Comparison of ENCODE assay signal across 9 cellular contexts in the genomic region with DNA sequence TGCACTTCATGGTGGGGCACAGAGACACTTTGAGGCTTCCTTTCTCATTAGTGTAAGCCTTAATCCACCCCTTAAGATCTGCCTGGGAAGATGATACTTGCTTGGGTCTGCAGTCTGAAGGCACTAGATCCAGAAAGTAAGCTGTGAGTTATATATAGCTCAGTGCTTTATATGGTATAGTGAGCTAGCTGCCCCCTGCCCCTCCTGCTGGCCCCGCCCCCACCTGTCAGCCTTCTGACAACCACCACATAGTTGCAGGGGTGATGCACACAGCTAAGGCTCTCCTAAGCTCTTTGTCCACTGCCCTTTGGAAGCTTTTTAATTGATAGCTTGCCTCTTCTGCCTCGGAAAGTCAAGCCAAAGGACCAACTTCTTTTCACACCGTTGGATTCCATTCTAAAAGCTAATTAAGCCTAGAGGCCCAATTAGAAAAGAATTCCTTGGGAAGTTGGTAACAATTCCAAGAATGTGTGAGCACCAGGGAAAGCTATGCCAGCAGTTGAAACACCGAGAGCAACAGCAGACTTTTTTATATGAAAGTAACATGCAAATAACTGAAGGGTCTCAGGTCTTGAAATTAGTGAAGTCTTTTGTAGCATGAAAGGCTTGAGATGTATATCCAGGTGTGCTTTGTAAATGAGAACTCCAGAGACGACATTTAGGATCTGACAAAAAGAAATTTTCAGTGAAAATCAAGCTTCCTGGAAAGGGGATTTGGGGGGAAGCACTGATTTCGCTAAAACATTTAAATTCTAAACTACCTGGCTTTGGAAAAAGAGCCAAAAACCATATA. TPM values are rescaled to one million over a fixed set of nuclear protein-coding genes. Genes with fewer than 3 reads are reported as not detected.
DNase-seq lines count a peak whose midpoint lies in the region; ATAC-seq and TF ChIP-seq lines count a peak whose summit lies in the region.
"Had no signal": no experiment of that assay in that cellular context is flagged by ENCODE, and none has a peak within 500 bp of the region (broad histone marks: within the 10 kb centered on the region; RNA-seq: fewer than 3 reads in every experiment).

No MANE protein-coding gene starts in this region.

- H3K27me3 ChIP-seq in right cardiac atrium (ENCODE audit: control insufficient read depth, insufficient read depth) (no peaks in the 10 kb centered on the region), psoas muscle (ENCODE audit: insufficient read depth in 3 of 3, low read length in 2 of 3) (peaks cover 0 to 4% (median 0%) of the 10 kb centered on the region in 3 donors)

- H3K9me3 Mint-ChIP-seq in activated T-helper 17 cell treated with anti-CD3 and anti-CD28 coated beads, Interleukin-2, amount 50 U/mL, for 72 hours, result no peaks in the 10 kb centered on the region
- H3K9me3 Mint-ChIP-seq: stimulated activated naive CD8-positive, alpha-beta T cell treated with anti-CD3 and anti-CD28 coated beads, Interleukin-15, Interleukin-2, amounts not matched to agents 100 ng/mL and 50 ng/mL, for 24 hours had no signal

- intact Hi-C loops in right cardiac atrium (cut with DNase I), result loop anchor here (5.0 to 10.0 kb wide), 6 partner anchors 47 to 260 kb away; no protein-coding TSS in a partner anchor
- intact Hi-C loops in psoas muscle (cut with DNase I), result loop anchor here (5.0 kb wide), 2 partner anchors 47 to 263 kb away; no protein-coding TSS in a partner anchor
- intact Hi-C loops in posterior cingulate gyrus (cut with DNase I), result loop anchor here (10.0 kb wide), 1 partner anchor 360 kb away; no protein-coding TSS in a partner anchor

- DNase-seq in ELF-1 (ENCODE audit: low read depth, low spot score) (peak; percentile 86), right cardiac atrium (peak in 1 of 3 donors; percentile 72), psoas muscle (peak in 1 of 2 donors; percentile 66), NCI-H510A treated with DMSO at 0.1 percent for 48 hours (lab: John Stamatoyannopoulos, UW) (no peak), posterior cingulate gyrus (no peak)
- no peak for DNase-seq in activated effector memory CD4-positive, alpha-beta T cell treated with anti-CD3 and anti-CD28 coated beads, Interleukin-2, amount 50 U/mL, for 16 hours

- peaks cover 10% of the 10 kb centered on the region for H3K4me1 Mint-ChIP-seq in activated T-helper 17 cell treated with anti-CD3 and anti-CD28 coated beads, Interleukin-2, amount 50 U/mL, for 72 hours

- peak overlapping the region; percentile 63 for H3K27ac ChIP-seq in right cardiac atrium (ENCODE audit: low read length)
- H3K27ac ChIP-seq in psoas muscle, result peak overlapping the region; percentile 94

- peak overlapping the region; percentile 86 for H3K4me3 ChIP-seq in right cardiac atrium (ENCODE audit: low read length)
- peak overlapping the region; percentile 75 for H3K4me3 ChIP-seq in psoas muscle

- H3K36me3 Mint-ChIP-seq in activated T-helper 17 cell treated with anti-CD3 and anti-CD28 coated beads, Interleukin-2, amount 50 U/mL, for 72 hours (ENCODE audit: low read depth), result no peaks in the 10 kb centered on the region

- no peak for ATAC-seq in activated T-helper 17 cell treated with anti-CD3 and anti-CD28 coated beads, Interleukin-2, amount 50 U/mL, for 72 hours (replicated peaks)
- ATAC-seq in right cardiac atrium (peak in 1 of 2 donors; percentile 0), psoas muscle (peak in 3 of 4 donors; percentile 31 to 35 (median 32)), HG02852 (IDR thresholded peaks at IDR 0.05; ENCODE audit: unreplicated experiment) (no peak)

- H3K27me3 Mint-ChIP-seq in activated T-helper 17 cell treated with anti-CD3 and anti-CD28 coated beads, Interleukin-2, amount 50 U/mL, for 72 hours, result peaks cover 61% of the 10 kb centered on the region

- peaks cover 2% of the 10 kb centered on the region for H3K4me1 ChIP-seq in right cardiac atrium (ENCODE audit: control insufficient read depth, insufficient read depth, low read length)
- H3K4me1 ChIP-seq in psoas muscle, result peaks cover 39% of the 10 kb centered on the region

- WGBS in right cardiac atrium, result 45% methylated on average over 6 of the region's 6 CpGs
- WGBS in psoas muscle, 3 donors, result 45 to 66% (median 53%) methylated on average over 6 of the region's 6 CpGs

- no peak for TF ChIP-seq CTCF in psoas muscle (IDR thresholded peaks at IDR 0.05)

- peak overlapping the region; percentile 19 for H3K4me3 Mint-ChIP-seq in activated T-helper 17 cell treated with anti-CD3 and anti-CD28 coated beads, Interleukin-2, amount 50 U/mL, for 72 hours

- peaks cover 0 to 7% of the 10 kb centered on the region in 2 donors for H3K36me3 ChIP-seq in psoas muscle (ENCODE audit: insufficient read depth in 1 of 2, low read depth in 1 of 2)

- no peak overlapping the region for H3K27ac Mint-ChIP-seq in activated T-helper 17 cell treated with anti-CD3 and anti-CD28 coated beads, Interleukin-2, amount 50 U/mL, for 72 hours
- H3K27ac Mint-ChIP-seq: stimulated activated naive CD8-positive, alpha-beta T cell treated with anti-CD3 and anti-CD28 coated beads, Interleukin-15, Interleukin-2, amounts not matched to agents 100 ng/mL and 50 ng/mL, for 24 hours had no signal

- H3K9me3 ChIP-seq in right cardiac atrium (ENCODE audit: control insufficient read depth, low read length) (no peaks in the 10 kb centered on the region), psoas muscle (no peaks in the 10 kb centered on the region)

RNA-seq across cellular contexts. Expression of gene TPM1, which starts 2.3 kb away (rescaled TPM):
- total RNA-seq in activated T-helper 17 cell treated with anti-CD3 and anti-CD28 coated beads, Interleukin-2, amount 50 U/mL, for 72 hours, result 1 to 10 TPM; 3.0 to 9.7 TPM
- total RNA-seq in right cardiac atrium (1,000 to 10,000 TPM; 6,360 to 7,970 (median 7,200) TPM), psoas muscle (1,000 to 10,000 TPM; 1,097 to 5,131 (median 2,563) TPM)
- polyA plus RNA-seq in right cardiac atrium (10,076 TPM), psoas muscle (1,000 to 10,000 TPM; 1,146 to 4,515 (median 3,805) TPM)

Comparison
In these comparisons a context has a peak if more than half of its experiments do, and no peak if none do; other contexts are left out.
1. ATAC-seq: peak in psoas muscle (3 of 4); none in activated T-helper 17 cell treated with anti-CD3 and anti-CD28 coated beads, Interleukin-2, amount 50 U/mL, for 72 hours (single experiment) and HG02852 (single experiment).
2. RNA of gene TPM1, which starts 2.3 kb away (total RNA-seq): 6,360 to 7,970 TPM in right cardiac atrium and 1,097 to 5,131 TPM in psoas muscle; 3.0 to 9.7 TPM in activated T-helper 17 cell treated with anti-CD3 and anti-CD28 coated beads, Interleukin-2, amount 50 U/mL, for 72 hours; every median in the first group is over 100 times any median in the second.